Comparison of ENCODE assay signal across 20 cellular contexts in genomic region chr12:53170876-53171724, GRCh38. TPM values are rescaled to one million over a fixed set of nuclear protein-coding genes. Genes with fewer than 3 reads are reported as not detected.
DNase-seq lines count a peak whose midpoint lies in the region; ATAC-seq and TF ChIP-seq lines count a peak whose summit lies in the region.
"Had no signal": no experiment of that assay in that cellular context is flagged by ENCODE, and none has a peak within 500 bp of the region (broad histone marks: within the 10 kb centered on the region; RNA-seq: fewer than 3 reads in every experiment).

No MANE protein-coding gene starts in this region.

- no peak overlapping the region for H2AFZ ChIP-seq in mammary epithelial cell (ENCODE audit: low read depth, low read length)
- H2AFZ ChIP-seq: neural progenitor cell had no signal

- H3K4me3 Mint-ChIP-seq in T-helper 17 cell (no peak overlapping the region), mesothelial cell of epicardium (peak overlapping the region; percentile 45)
- H3K4me3 Mint-ChIP-seq: neural progenitor cell had no signal

- no peak overlapping the region for H3K4me2 ChIP-seq in mammary epithelial cell (ENCODE audit: insufficient read depth, low read depth, low read length)
- H3K4me2 ChIP-seq: neural progenitor cell had no signal

- intact Hi-C loops in breast epithelium (cut with DNase I; ENCODE audit: low total_unique reads) = no loop called here
- intact Hi-C loops in mammary epithelial cell (cut with micrococcal nuclease) = no loop called here
- intact Hi-C loops in ovary (cut with DNase I) = no loop called here

- H3K9ac ChIP-seq in mammary epithelial cell (ENCODE audit: insufficient read depth, low read length) = no peak overlapping the region
- H3K9ac ChIP-seq: neural progenitor cell had no signal

- TF ChIP-seq CTCF in breast epithelium (IDR thresholded peaks at IDR 0.05) (no peak), mammary epithelial cell (conservative IDR thresholded peaks at IDR 0.05 in 1 of 2, IDR thresholded peaks at IDR 0.05 in 1 of 2; ENCODE audit: extremely low read depth in 1 of 2, insufficient read depth in 1 of 2, low read depth in 1 of 2, low read length in 2 of 2) (no peak), mesothelial cell of epicardium (IDR thresholded peaks at IDR 0.05; ENCODE audit: unreplicated experiment) (no peak), ovary (IDR thresholded peaks at IDR 0.05) (no peak)

- no peaks in the 10 kb centered on the region for H3K79me2 ChIP-seq in mammary epithelial cell (ENCODE audit: insufficient read depth, low read length)

- TF ChIP-seq EP300 in ovary (IDR thresholded peaks at IDR 0.05) = no peak

- H3K4me1 Mint-ChIP-seq in T-helper 17 cell (peaks cover 5% of the 10 kb centered on the region), mesothelial cell of epicardium (peaks cover 41% of the 10 kb centered on the region)

- H3K36me3 ChIP-seq in breast epithelium (no peaks in the 10 kb centered on the region), mammary epithelial cell (ENCODE audit: insufficient read depth, low read length) (no peaks in the 10 kb centered on the region), ovary (no peaks in the 10 kb centered on the region)
- H3K36me3 ChIP-seq: gastrocnemius medialis, neural progenitor cell had no signal

- H3K27ac ChIP-seq in breast epithelium (peak overlapping the region; percentile 34 to 68), mammary epithelial cell (ENCODE audit: insufficient read depth, low read depth, low read length) (no peak overlapping the region), ovary (no peak overlapping the region)
- H3K27ac ChIP-seq: gastrocnemius medialis, neural progenitor cell, thoracic aorta had no signal

- H3K4me3 ChIP-seq in breast epithelium (no peak overlapping the region), mammary epithelial cell (replicated peaks in 1 of 3; ENCODE audit: insufficient read depth in 1 of 3, low read depth in 2 of 3, low read length in 3 of 3) (no peak overlapping the region), ovary (no peak overlapping the region)
- H3K4me3 ChIP-seq: gastrocnemius medialis, neural progenitor cell, thoracic aorta had no signal

- in situ Hi-C loops in mammary epithelial cell (cut with MboI; ENCODE audit: low sequenced_read_pairs in 2 of 2) = no loop called here

- BruUV-seq in mammary epithelial cell (replicated peaks; lab: Mats Ljungman, UMichigan) = no TSS peak

- dilution Hi-C loops in mammary epithelial cell (cut with HindIII; ENCODE audit: low sequenced_read_pairs) = no loop called here

- H3K9me3 ChIP-seq in breast epithelium (no peaks in the 10 kb centered on the region), mammary epithelial cell (replicated peaks; ENCODE audit: insufficient read depth, low read length) (no peaks in the 10 kb centered on the region), T-helper 17 cell (ENCODE audit: control insufficient read depth, low read length, poor library complexity, severe bottlenecking) (no peaks in the 10 kb centered on the region), ovary (no peaks in the 10 kb centered on the region)
- H3K9me3 ChIP-seq: Caco-2, gastrocnemius medialis, thoracic aorta had no signal

- H4K20me1 ChIP-seq in mammary epithelial cell (ENCODE audit: insufficient read depth, low read length) = no peaks in the 10 kb centered on the region

- no peak for ATAC-seq in T-helper 17 cell
- ATAC-seq: gastrocnemius medialis, PC-3 had no signal

- TF ChIP-seq POLR2A in breast epithelium (IDR thresholded peaks at IDR 0.05) = no peak
- no peak for TF ChIP-seq POLR2A in ovary (IDR thresholded peaks at IDR 0.05)

- H3K9me3 Mint-ChIP-seq in mesothelial cell of epicardium = no peaks in the 10 kb centered on the region
- H3K9me3 Mint-ChIP-seq: activated T-helper 2 cell treated with anti-CD3 and anti-CD28 coated beads, Interferon-gamma antibody, Interleukin-2, Interleukin-4, amounts not matched to agents 10 μg/mL and 5 μg/mL and 100 μg/mL, durations not matched to agents 14 hours and 24 hours and 36 hours; neural progenitor cell had no signal

- CTCF ChIA-PET in mammary epithelial cell (lab: Charles Lee; ENCODE audit: low non-redundant PET) = no interaction called here

- WGBS in mammary epithelial cell (ENCODE audit: low coverage, missing lambda C conversion rate) = 75% methylated on average over 14 of the region's 14 CpGs
- 70 to 72% (median 72%) methylated on average over 14 of the region's 14 CpGs for WGBS in ovary, 3 donors

- DNase-seq in breast epithelium (ENCODE audit: low spot score in 2 of 2) (peak in 1 of 2 donors; percentile 28), mammary epithelial cell (no peak), T-helper 17 cell (no peak), mesothelial cell of epicardium (ENCODE audit: low spot score in 2 of 2, unreplicated experiment in 2 of 2) (peak in 1 of 2 experiments; percentile 37), ovary (no peak), middle frontal gyrus (ENCODE audit: extremely low spot score, low spot score) (no peak), GM03348 (ENCODE audit: low spot score) (no peak), RPMI8226 (no peak)
- DNase-seq: activated CD4-positive, CD25-positive, alpha-beta regulatory T cell; Caco-2; gastrocnemius medialis; GOT3; SIG-M5; T-helper 2 cell had no signal

- H3K4me1 ChIP-seq in breast epithelium = peaks cover 4 to 6% of the 10 kb centered on the region in 2 donors
- H3K4me1 ChIP-seq in mammary epithelial cell (ENCODE audit: insufficient read depth, low read length) = no peaks in the 10 kb centered on the region
- H3K4me1 ChIP-seq in ovary (ENCODE audit: insufficient read depth) = peaks cover 3% of the 10 kb centered on the region
- H3K4me1 ChIP-seq: gastrocnemius medialis had no signal

- H3K27me3 Mint-ChIP-seq in T-helper 17 cell (no peaks in the 10 kb centered on the region), mesothelial cell of epicardium (ENCODE audit: low read depth) (no peaks in the 10 kb centered on the region)

- no peaks in the 10 kb centered on the region for H3K27me3 ChIP-seq in breast epithelium
- no peaks in the 10 kb centered on the region for H3K27me3 ChIP-seq in mammary epithelial cell (ENCODE audit: insufficient read depth, low read length)
- H3K27me3 ChIP-seq in ovary = no peaks in the 10 kb centered on the region
- H3K27me3 ChIP-seq: gastrocnemius medialis had no signal

- H3K27ac Mint-ChIP-seq in T-helper 17 cell (peak overlapping the region; percentile 74), mesothelial cell of epicardium (peak overlapping the region; percentile 95)
- H3K27ac Mint-ChIP-seq: activated T-helper 2 cell treated with anti-CD3 and anti-CD28 coated beads, Interferon-gamma antibody, Interleukin-2, Interleukin-4, amounts not matched to agents 10 μg/mL and 5 μg/mL and 100 μg/mL, durations not matched to agents 14 hours and 24 hours and 36 hours; neural progenitor cell had no signal

- peaks cover 7% of the 10 kb centered on the region for H3K36me3 Mint-ChIP-seq in T-helper 17 cell (ENCODE audit: low read depth)
- H3K36me3 Mint-ChIP-seq in mesothelial cell of epicardium = peaks cover 25% of the 10 kb centered on the region

RNA-seq across cellular contexts. Expression of gene ZNF740, which starts 9.4 kb away (rescaled TPM):
- total RNA-seq in breast epithelium (10 to 100 TPM; 17.9 to 22.0 (median 19.3) TPM), mammary epithelial cell (10 to 100 TPM; 10.0 to 30.9 TPM), T-helper 17 cell (10 to 100 TPM; 24.3 to 34.6 TPM), mesothelial cell of epicardium (96.5 to 105 TPM (median 97.5 TPM) in 3 replicates), ovary (10 to 100 TPM in 6 of 7 donors, 1 to 10 TPM in 1; 9.7 to 56.9 (median 46.4) TPM)
- polyA plus RNA-seq in mammary epithelial cell (5.9 TPM), ovary (10 to 100 TPM; 14.6 to 23.6 TPM)
- 33.1 TPM for polyA minus RNA-seq in mammary epithelial cell

RNA-seq across cellular contexts. Expression of gene CSAD, which starts 9.6 kb away (rescaled TPM):
- 10 to 100 TPM; 60.2 to 74.1 (median 68.8) TPM for total RNA-seq in breast epithelium
- 10 to 100 TPM; 10.2 to 22.1 TPM for total RNA-seq in mammary epithelial cell
- 7.8 TPM for polyA plus RNA-seq in mammary epithelial cell
- 12.7 TPM for polyA minus RNA-seq in mammary epithelial cell
- total RNA-seq in T-helper 17 cell = 10 to 100 TPM; 57.2 to 61.0 TPM
- 120 to 129 TPM (median 125 TPM) in 3 replicates for total RNA-seq in mesothelial cell of epicardium
- 10 to 100 TPM; 24.4 to 36.0 (median 28.0) TPM for total RNA-seq in ovary
- polyA plus RNA-seq in ovary = 10 to 100 TPM; 19.8 to 29.5 TPM

RNA-seq across cellular contexts. Expression of gene ITGB7, which starts 36.0 kb away (rescaled TPM):
- total RNA-seq in breast epithelium (1 to 10 TPM; 1.1 to 2.9 (median 2.9) TPM), mammary epithelial cell (1 to 10 TPM; 1.8 to 3.5 TPM), T-helper 17 cell (100 to 1,000 TPM; 306 to 367 TPM), mesothelial cell of epicardium (3.2 to 4.9 TPM (median 4.6 TPM) in 3 replicates), ovary (1 to 10 TPM in 6 of 7 donors, under 1 TPM in 1; 0.96 to 2.9 (median 1.7) TPM)
- polyA plus RNA-seq in mammary epithelial cell (0.33 TPM), ovary (1 to 10 TPM in 1 of 2 donors, under 1 TPM in 1; 0.45 to 3.1 TPM)
- polyA minus RNA-seq in mammary epithelial cell = 7.1 TPM
- total RNA-seq: HT1080, LHCN-M2 had no signal

Comparison
In these comparisons a context has a peak if more than half of its experiments do, and no peak if none do; other contexts are left out.
1. H3K27ac ChIP-seq: peak in breast epithelium (2 of 2); none in mammary epithelial cell (single experiment) and ovary (0 of 2).
2. RNA of gene ITGB7, which starts 36.0 kb away (total RNA-seq): 306 to 367 TPM in T-helper 17 cell; 3.2 to 4.9 TPM in mesothelial cell of epicardium, 1.8 to 3.5 TPM in mammary epithelial cell, 1.1 to 2.9 TPM in breast epithelium and 0.96 to 2.9 TPM in ovary; every median in the first group is over 10 times any median in the second.